Comparison of ENCODE assay signal across 8 cellular contexts in the genomic region with DNA sequence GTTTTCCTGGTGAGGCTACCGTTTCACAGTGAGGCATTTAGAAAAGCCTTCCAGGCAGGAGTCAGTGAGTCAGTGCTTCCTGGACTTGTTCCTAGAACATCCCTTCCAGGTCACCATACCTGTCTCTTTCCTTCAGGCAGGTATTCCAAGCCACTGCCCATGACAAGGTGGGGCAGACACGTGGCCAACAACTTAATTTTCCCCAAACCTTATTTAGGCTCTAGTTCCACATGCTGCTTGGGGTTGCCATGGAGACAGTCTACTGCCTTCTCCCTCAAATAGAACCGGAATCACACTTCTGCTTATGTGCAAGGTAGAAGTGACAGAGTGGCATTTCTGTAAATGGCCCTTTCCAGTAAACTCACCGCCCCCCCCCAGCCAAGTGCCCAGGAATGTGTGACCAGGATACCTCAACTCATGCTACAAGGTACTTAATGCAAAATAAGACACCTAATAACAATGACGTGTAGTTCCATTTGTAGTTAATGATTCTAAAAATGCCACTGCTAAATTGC.
DNase-seq lines count a peak whose midpoint lies in the region; ATAC-seq and TF ChIP-seq lines count a peak whose summit lies in the region.

No MANE protein-coding gene starts in this region.

- CTCF ChIA-PET in CD8-positive, alpha-beta memory T cell (lab: Charles Lee): no interaction called here

- H3K4me3 ChIP-seq in CD8-positive, alpha-beta memory T cell (ENCODE audit: low read length): no peak overlapping the region

- H3K4me1 ChIP-seq in CD8-positive, alpha-beta memory T cell (ENCODE audit: insufficient read depth, low read length): no peaks in the 10 kb centered on the region

- H3K9me3 ChIP-seq in CD8-positive, alpha-beta memory T cell (ENCODE audit: low read length): no peaks in the 10 kb centered on the region

- DNase-seq in Ammon's horn (ENCODE audit: low spot score) (peak; percentile 72), immature natural killer cell (no peak), NCI-H510A (lab: John Stamatoyannopoulos, UW) (no peak), mesothelial cell of epicardium (ENCODE audit: low spot score in 2 of 2, unreplicated experiment in 2 of 2) (no peak)
- no peak for DNase-seq in CD8-positive, alpha-beta memory T cell

- peak; percentile 81 for ATAC-seq in GM19395 (IDR thresholded peaks at IDR 0.05; ENCODE audit: unreplicated experiment)
- peak; percentile 77 for ATAC-seq in HG03378 (IDR thresholded peaks at IDR 0.05; ENCODE audit: unreplicated experiment)

- H3K9me3 Mint-ChIP-seq in brain: peaks cover 0 to 3% (median 0%) of the 10 kb centered on the region in 5 experiments
- H3K9me3 Mint-ChIP-seq in immature natural killer cell: no peaks in the 10 kb centered on the region
- H3K9me3 Mint-ChIP-seq in CD8-positive, alpha-beta memory T cell: no peaks in the 10 kb centered on the region
- no peaks in the 10 kb centered on the region for H3K9me3 Mint-ChIP-seq in mesothelial cell of epicardium

- no peak overlapping the region for H3K27ac ChIP-seq in CD8-positive, alpha-beta memory T cell (ENCODE audit: low read depth, low read length)

- H3K36me3 ChIP-seq in CD8-positive, alpha-beta memory T cell (ENCODE audit: insufficient read depth, low read length): no peaks in the 10 kb centered on the region

- H3K4me3 Mint-ChIP-seq in brain: peak overlapping the region in 4 of 5 experiments; percentile 45 to 74 (median 66)
- no peak overlapping the region for H3K4me3 Mint-ChIP-seq in immature natural killer cell
- no peak overlapping the region for H3K4me3 Mint-ChIP-seq in CD8-positive, alpha-beta memory T cell
- no peak overlapping the region for H3K4me3 Mint-ChIP-seq in mesothelial cell of epicardium

- no peaks in the 10 kb centered on the region for H3K27me3 ChIP-seq in CD8-positive, alpha-beta memory T cell (ENCODE audit: insufficient read depth, low read length, poor library complexity, severe bottlenecking)

- peaks cover 75% of the 10 kb centered on the region for H3K4me1 Mint-ChIP-seq in brain
- peaks cover 10 to 12% of the 10 kb centered on the region in 2 donors for H3K4me1 Mint-ChIP-seq in immature natural killer cell
- peaks cover 0 to 4% (median 0%) of the 10 kb centered on the region in 3 donors for H3K4me1 Mint-ChIP-seq in CD8-positive, alpha-beta memory T cell
- no peaks in the 10 kb centered on the region for H3K4me1 Mint-ChIP-seq in mesothelial cell of epicardium

- TF ChIP-seq CTCF in brain (conservative IDR thresholded peaks at IDR 0.05) (no peak), mesothelial cell of epicardium (IDR thresholded peaks at IDR 0.05; ENCODE audit: unreplicated experiment) (no peak)

- H3K27me3 Mint-ChIP-seq in brain (no peaks in the 10 kb centered on the region), immature natural killer cell (ENCODE audit: low read depth in 3 of 3) (no peaks in the 10 kb centered on the region), mesothelial cell of epicardium (ENCODE audit: low read depth) (no peaks in the 10 kb centered on the region)
- H3K27me3 Mint-ChIP-seq in CD8-positive, alpha-beta memory T cell: no peaks in the 10 kb centered on the region

- H3K27ac Mint-ChIP-seq in brain (peak overlapping the region; percentile 19 to 97 (median 88)), immature natural killer cell (peak overlapping the region in 1 of 6 donors; percentile 40), mesothelial cell of epicardium (no peak overlapping the region)
- no peak overlapping the region for H3K27ac Mint-ChIP-seq in CD8-positive, alpha-beta memory T cell

- POLR2A ChIA-PET in CD8-positive, alpha-beta memory T cell (lab: Charles Lee): no interaction called here

- H3K36me3 Mint-ChIP-seq in brain: no peaks in the 10 kb centered on the region
- no peaks in the 10 kb centered on the region for H3K36me3 Mint-ChIP-seq in immature natural killer cell
- H3K36me3 Mint-ChIP-seq in CD8-positive, alpha-beta memory T cell: peaks cover 0 to 6% (median 0%) of the 10 kb centered on the region in 3 donors
- no peaks in the 10 kb centered on the region for H3K36me3 Mint-ChIP-seq in mesothelial cell of epicardium

Comparison
In these comparisons a context has a peak if more than half of its experiments do, and no peak if none do; other contexts are left out.
1. H3K27ac Mint-ChIP-seq: peak in brain (5 of 5); none in CD8-positive, alpha-beta memory T cell (0 of 8) and mesothelial cell of epicardium (single experiment).
2. H3K4me3 Mint-ChIP-seq: peak in brain (4 of 5); none in immature natural killer cell (0 of 5), CD8-positive, alpha-beta memory T cell (0 of 7) and mesothelial cell of epicardium (single experiment).